ENCODE assay signal across 17 cellular contexts in the genomic region with DNA sequence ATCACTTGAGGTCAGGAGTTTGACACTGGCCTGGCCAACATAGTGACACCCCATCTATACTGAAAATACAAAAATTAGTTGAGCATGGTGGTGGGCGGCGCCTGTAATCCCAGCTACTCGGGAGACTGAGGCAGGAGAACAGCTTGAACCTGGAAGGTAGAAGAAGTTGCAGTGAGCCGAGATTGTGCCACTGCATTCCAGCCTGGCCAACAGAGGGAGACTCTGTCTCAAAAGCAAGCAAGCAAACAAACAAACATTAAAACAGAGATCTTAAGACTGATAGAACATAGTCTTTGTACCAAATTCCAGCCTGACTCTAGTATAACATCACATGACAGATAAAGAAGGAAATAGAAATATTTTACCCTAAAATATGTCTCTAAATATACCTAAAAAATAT.
A peak's percentile ranks its signal among the peaks of the same experiment; 100 is the strongest.
DNase-seq lines count a peak whose midpoint lies in the region; ATAC-seq and TF ChIP-seq lines count a peak whose summit lies in the region.
"Had no signal": no experiment of that assay in that cellular context is flagged by ENCODE, and none has a peak within 500 bp of the region (broad histone marks: within the 10 kb centered on the region; RNA-seq: fewer than 3 reads in every experiment).

No MANE protein-coding gene starts in this region.

- H3K27me3 ChIP-seq in Caco-2 (replicated peaks; ENCODE audit: control insufficient read depth, insufficient read depth, low read length) (no peaks in the 10 kb centered on the region), endodermal cell (ENCODE audit: control insufficient read depth, insufficient read depth, low read length, poor library complexity, severe bottlenecking) (no peaks in the 10 kb centered on the region), neural progenitor cell (no peaks in the 10 kb centered on the region), H7 (ENCODE audit: control insufficient read depth, insufficient read depth, low read length) (no peaks in the 10 kb centered on the region)
- H3K27me3 ChIP-seq: MG63 had no signal

- H3K9me3 ChIP-seq in Caco-2 = peaks cover 4% of the 10 kb centered on the region; the same call in 1 of the 2 replicates
- H3K9me3 ChIP-seq in endodermal cell (ENCODE audit: control insufficient read depth, low read length) = peaks cover 12% of the 10 kb centered on the region
- H3K9me3 ChIP-seq in neural progenitor cell (ENCODE audit: low read depth) = no peaks in the 10 kb centered on the region
- H3K9me3 ChIP-seq: MG63 had no signal

- no peaks in the 10 kb centered on the region for H3K27me3 Mint-ChIP-seq in Caco-2 (ENCODE audit: insufficient read depth, unreplicated experiment)
- no peaks in the 10 kb centered on the region for H3K27me3 Mint-ChIP-seq in endodermal cell (ENCODE audit: insufficient read depth)
- H3K27me3 Mint-ChIP-seq in neural progenitor cell (ENCODE audit: insufficient read depth, low read depth) = peaks cover 2% of the 10 kb centered on the region
- H3K27me3 Mint-ChIP-seq: activated B cell treated with CpG ODN at 0.5 μM for 24 hours; activated naive CD8-positive, alpha-beta T cell; naive thymus-derived CD8-positive, alpha-beta T cell had no signal

- intact Hi-C loops in Caco-2 (cut with micrococcal nuclease; ENCODE audit: unreplicated experiment) = loop anchor here (1.0 kb wide), 2 partner anchors 20 to 89 kb away; no protein-coding TSS in a partner anchor
- intact Hi-C loops in sciatic nerve (cut with DNase I) = no loop called here

- H3K36me3 Mint-ChIP-seq in Caco-2 (ENCODE audit: insufficient read depth, unreplicated experiment) = peaks cover 30% of the 10 kb centered on the region
- H3K36me3 Mint-ChIP-seq in endodermal cell (ENCODE audit: low read depth) = peaks cover 6% of the 10 kb centered on the region
- H3K36me3 Mint-ChIP-seq in neural progenitor cell = no peaks in the 10 kb centered on the region
- H3K36me3 Mint-ChIP-seq: activated naive CD8-positive, alpha-beta T cell; naive thymus-derived CD8-positive, alpha-beta T cell had no signal

- H3K4me3 ChIP-seq in Caco-2 (ENCODE audit: low read depth, low read length) = no peak overlapping the region
- H3K4me3 ChIP-seq in NB4 (ENCODE audit: low read depth, low read length) = no peak overlapping the region
- H3K4me3 ChIP-seq in endodermal cell (ENCODE audit: low read length) = no peak overlapping the region
- H3K4me3 ChIP-seq in neural progenitor cell = no peak overlapping the region
- no peak overlapping the region for H3K4me3 ChIP-seq in H7 (ENCODE audit: insufficient read depth, low read depth, low read length)
- H3K4me3 ChIP-seq: MG63 had no signal

- POLR2A ChIA-PET in Caco-2 (lab: Charles Lee) = interaction anchor here (1.2 kb wide), 1 partner anchor 19 kb away, joined by 11 read pairs; no protein-coding TSS in a partner anchor

- no peak for TF ChIP-seq POLR2A in NB4 (IDR thresholded peaks at IDR 0.05; ENCODE audit: extremely low read depth, insufficient read length)

- H3F3A ChIP-seq in neural progenitor cell (ENCODE audit: low read depth) = no peaks in the 10 kb centered on the region

- no peak overlapping the region for H2AFZ ChIP-seq in neural progenitor cell (replicated peaks)

- TF ChIP-seq CTCF in Caco-2 (IDR thresholded peaks at IDR 0.05; ENCODE audit: insufficient read depth in 1 of 2, low read depth in 1 of 2, low read length in 1 of 2, severe bottlenecking in 1 of 2, unreplicated experiment in 1 of 2) (peak; percentile 49 to 55), NB4 (IDR thresholded peaks at IDR 0.05; ENCODE audit: low read depth, low read length) (peak; percentile 11), endodermal cell (conservative IDR thresholded peaks at IDR 0.05) (peak; percentile 80), neural progenitor cell (IDR thresholded peaks at IDR 0.05) (peak; percentile 24)

- H4K20me1 ChIP-seq in neural progenitor cell (ENCODE audit: low read depth) = no peaks in the 10 kb centered on the region

- H3K27ac ChIP-seq in endodermal cell (ENCODE audit: low read depth, low read length) (no peak overlapping the region), neural progenitor cell (no peak overlapping the region)

- CTCF ChIA-PET in Caco-2 (lab: Charles Lee) = interaction anchor here (0.9 to 2.2 kb wide), 2 partner anchors 20 to 167 kb away, joined by 3 to 12 read pairs; no protein-coding TSS in a partner anchor

- H3K4me2 ChIP-seq in neural progenitor cell = no peak overlapping the region

- H3K27ac Mint-ChIP-seq in Caco-2 (ENCODE audit: unreplicated experiment) (peak overlapping the region; percentile 78), endodermal cell (peak overlapping the region; percentile 91), neural progenitor cell (no peak overlapping the region)
- H3K27ac Mint-ChIP-seq: activated B cell treated with CpG ODN at 0.5 μM for 24 hours; activated naive CD8-positive, alpha-beta T cell; naive thymus-derived CD8-positive, alpha-beta T cell had no signal

- H3K9ac ChIP-seq in endodermal cell (ENCODE audit: extremely low read depth, low read length, poor library complexity, severe bottlenecking) (peak overlapping the region; percentile 42), neural progenitor cell (no peak overlapping the region)

- H3K4me1 ChIP-seq in Caco-2 (peaks cover 76% of the 10 kb centered on the region), endodermal cell (ENCODE audit: control insufficient read depth, insufficient read depth, low read length) (peaks cover 17% of the 10 kb centered on the region), neural progenitor cell (no peaks in the 10 kb centered on the region)

- 65 to 92% methylated on average over 3 to 4 of the region's 4 CpGs for WGBS in endodermal cell (ENCODE audit: insufficient coverage in 1 of 2, insufficient read length in 1 of 2), 2 experiments

- H3K9me3 Mint-ChIP-seq in Caco-2 (ENCODE audit: unreplicated experiment) (no peaks in the 10 kb centered on the region), endodermal cell (peaks cover 15% of the 10 kb centered on the region), neural progenitor cell (no peaks in the 10 kb centered on the region)
- H3K9me3 Mint-ChIP-seq: activated B cell treated with CpG ODN at 0.5 μM for 24 hours had no signal

- H3K4me1 Mint-ChIP-seq in Caco-2 (ENCODE audit: low read depth, unreplicated experiment) (peaks cover 40% of the 10 kb centered on the region), endodermal cell (peaks cover 51% of the 10 kb centered on the region), neural progenitor cell (peaks cover 3% of the 10 kb centered on the region)
- H3K4me1 Mint-ChIP-seq: activated B cell treated with CpG ODN at 0.5 μM for 24 hours; naive thymus-derived CD8-positive, alpha-beta T cell had no signal

- peak in 1 of 2 experiments; percentile 33 for DNase-seq in Caco-2
- no peak for DNase-seq in NB4 (ENCODE audit: low read depth)
- peak; percentile 75 for DNase-seq in endodermal cell
- DNase-seq in neural progenitor cell (ENCODE audit: low spot score) = no peak
- DNase-seq in NCI-H2196 treated with DMSO at 0.1 percent for 48 hours (lab: John Stamatoyannopoulos, UW; ENCODE audit: unreplicated experiment) = no peak
- DNase-seq in H7 = no peak
- no peak for DNase-seq in sciatic nerve (ENCODE audit: low spot score)
- DNase-seq: activated B cell treated with CpG ODN at 0.5 μM for 24 hours; C1 segment of cervical spinal cord; MG63; naive thymus-derived CD8-positive, alpha-beta T cell; NCI-H2171; retina; stimulated activated naive CD4-positive, alpha-beta T cell had no signal

- no peak for ATAC-seq in sciatic nerve
- ATAC-seq in HG03342 (IDR thresholded peaks at IDR 0.05; ENCODE audit: unreplicated experiment) = no peak
- ATAC-seq: naive thymus-derived CD8-positive, alpha-beta T cell; SK-N-SH treated with all-trans-retinoic acid at 6 μM for 48 hours had no signal

- BruUV-seq in Caco-2 (replicated peaks; lab: Mats Ljungman, UMichigan) = TSS peak; percentile 79

- H3K36me3 ChIP-seq in Caco-2 (ENCODE audit: control insufficient read depth, insufficient read depth, low read length) (no peaks in the 10 kb centered on the region), endodermal cell (ENCODE audit: control insufficient read depth, insufficient read depth, low read length) (peaks cover 6% of the 10 kb centered on the region), neural progenitor cell (no peaks in the 10 kb centered on the region), H7 (replicated peaks; ENCODE audit: control insufficient read depth, insufficient read depth, low read length) (no peaks in the 10 kb centered on the region)
- H3K36me3 ChIP-seq: MG63 had no signal

- peak overlapping the region; percentile 51 for H3K4me3 Mint-ChIP-seq in Caco-2 (ENCODE audit: unreplicated experiment)
- no peak overlapping the region for H3K4me3 Mint-ChIP-seq in endodermal cell
- no peak overlapping the region for H3K4me3 Mint-ChIP-seq in neural progenitor cell
- H3K4me3 Mint-ChIP-seq: activated B cell treated with CpG ODN at 0.5 μM for 24 hours; activated naive CD8-positive, alpha-beta T cell; naive thymus-derived CD8-positive, alpha-beta T cell had no signal

- no peaks in the 10 kb centered on the region for H3K79me2 ChIP-seq in neural progenitor cell (ENCODE audit: low read depth)

Comparison
In these comparisons a context has a peak if more than half of its experiments do, and no peak if none do; other contexts are left out.
1. CTCF ChIP-seq: peak in every context shown above with its lines; median percentile 80 in endodermal cell; 52 in Caco-2; 24 in neural progenitor cell; 11 in NB4.